In the genomic region with DNA sequence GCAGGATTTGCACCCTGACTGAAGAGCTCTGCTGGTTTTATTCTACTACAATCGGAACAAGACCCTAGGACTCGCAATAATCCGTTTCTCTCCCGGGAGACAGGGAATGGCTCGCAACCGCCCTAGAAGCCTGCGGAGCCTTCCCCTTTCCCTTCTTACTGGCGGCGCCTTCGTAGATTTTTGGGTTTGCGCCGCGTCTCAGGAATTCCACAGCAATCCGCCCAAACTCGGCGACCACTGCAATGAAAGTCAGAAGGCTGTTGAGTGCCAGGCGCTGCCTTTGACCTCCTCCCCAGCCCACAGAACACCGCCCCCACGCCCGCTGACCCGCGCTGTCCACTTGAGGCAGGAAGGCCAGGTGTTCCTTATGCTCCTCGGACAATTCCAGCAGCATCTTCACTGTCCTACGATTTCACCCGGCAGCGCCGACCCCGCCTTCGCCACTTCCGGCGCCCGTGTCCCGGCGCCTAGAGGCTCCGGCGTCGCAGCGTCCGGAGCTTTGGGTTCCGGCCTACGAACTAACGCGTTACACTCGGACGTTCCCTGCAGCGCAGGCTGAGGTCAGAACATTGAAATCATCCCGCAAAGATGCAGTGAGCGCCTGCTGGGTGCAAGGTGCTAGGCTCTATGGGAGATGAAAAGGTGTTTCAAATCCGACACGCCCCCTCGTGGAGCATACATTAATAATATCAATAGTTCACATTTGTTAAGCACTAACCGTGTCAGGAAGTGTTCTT, we compare ENCODE assay signal across 1 cellular context.
TF ChIP-seq lines count a peak whose summit lies in the region.

A gene (minus strand): TSS at position 439 of the 737 bp plus-strand sequence. CDS start 45 bp downstream, at position 394.

TF ChIP-seq in HepG2, 621 proteins besides CTCF, POLR2A, EP300 and RAD21 (continued from another document and continues in another):
- TF ChIP-seq, protein P1, sequence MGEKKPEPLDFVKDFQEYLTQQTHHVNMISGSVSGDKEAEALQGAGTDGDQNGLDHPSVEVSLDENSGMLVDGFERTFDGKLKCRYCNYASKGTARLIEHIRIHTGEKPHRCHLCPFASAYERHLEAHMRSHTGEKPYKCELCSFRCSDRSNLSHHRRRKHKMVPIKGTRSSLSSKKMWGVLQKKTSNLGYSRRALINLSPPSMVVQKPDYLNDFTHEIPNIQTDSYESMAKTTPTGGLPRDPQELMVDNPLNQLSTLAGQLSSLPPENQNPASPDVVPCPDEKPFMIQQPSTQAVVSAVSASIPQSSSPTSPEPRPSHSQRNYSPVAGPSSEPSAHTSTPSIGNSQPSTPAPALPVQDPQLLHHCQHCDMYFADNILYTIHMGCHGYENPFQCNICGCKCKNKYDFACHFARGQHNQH (CRISPR knock-in tag; IDR thresholded peaks at IDR 0.05): peak; percentile 96
- no peak for TF ChIP-seq SATB2 (CRISPR knock-in tag; IDR thresholded peaks at IDR 0.05)
- TF ChIP-seq ZNF230 (CRISPR knock-in tag; IDR thresholded peaks at IDR 0.05): peak; percentile 85; the same call in 1 of the 2 replicates
- peak; percentile 89; the same call in 1 of the 2 replicates for TF ChIP-seq ZNF839 (CRISPR knock-in tag; IDR thresholded peaks at IDR 0.05; ENCODE audit: borderline replicate concordance)
- TF ChIP-seq FOXK1 (CRISPR knock-in tag; IDR thresholded peaks at IDR 0.05; ENCODE audit: borderline replicate concordance, low read depth): peak; percentile 88
- peak; percentile 70; the same call in 1 of the 2 replicates for TF ChIP-seq ZNF598 (CRISPR knock-in tag; IDR thresholded peaks at IDR 0.05; ENCODE audit: borderline replicate concordance)
- TF ChIP-seq, protein P2, sequence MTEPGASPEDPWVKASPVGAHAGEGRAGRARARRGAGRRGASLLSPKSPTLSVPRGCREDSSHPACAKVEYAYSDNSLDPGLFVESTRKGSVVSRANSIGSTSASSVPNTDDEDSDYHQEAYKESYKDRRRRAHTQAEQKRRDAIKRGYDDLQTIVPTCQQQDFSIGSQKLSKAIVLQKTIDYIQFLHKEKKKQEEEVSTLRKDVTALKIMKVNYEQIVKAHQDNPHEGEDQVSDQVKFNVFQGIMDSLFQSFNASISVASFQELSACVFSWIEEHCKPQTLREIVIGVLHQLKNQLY (CRISPR knock-in tag; IDR thresholded peaks at IDR 0.05): peak; percentile 72
- TF ChIP-seq MYC (CRISPR knock-in tag; IDR thresholded peaks at IDR 0.05; ENCODE audit: borderline replicate concordance): peak; percentile 81; the same call in 1 of the 2 replicates
- peak; percentile 80 for TF ChIP-seq CREM (IDR thresholded peaks at IDR 0.05)
- TF ChIP-seq CREM (CRISPR knock-in tag; IDR thresholded peaks at IDR 0.05): 0 out of 2 replicates have a peak, but pooled peaks have one; percentile 29
- TF ChIP-seq ZFX (CRISPR knock-in tag; IDR thresholded peaks at IDR 0.05; ENCODE audit: low read depth): peak; percentile 61; the same call in 1 of the 2 replicates
- TF ChIP-seq CHD2 (IDR thresholded peaks at IDR 0.05; ENCODE audit: low read depth, low read length): peak; percentile 69
- peak; percentile 82; the same call in 1 of the 2 replicates for TF ChIP-seq ZNF136 (CRISPR knock-in tag; IDR thresholded peaks at IDR 0.05; ENCODE audit: low read depth)
- peak; percentile 96 for TF ChIP-seq HDAC1 (CRISPR knock-in tag; IDR thresholded peaks at IDR 0.05)
- TF ChIP-seq SNAI1 (CRISPR knock-in tag; IDR thresholded peaks at IDR 0.05; ENCODE audit: borderline replicate concordance): no peak
- peak; percentile 96 for TF ChIP-seq PHF21A (CRISPR knock-in tag; IDR thresholded peaks at IDR 0.05)
- TF ChIP-seq NFATC3 (CRISPR knock-in tag; IDR thresholded peaks at IDR 0.05): peak; percentile 39; the same call in 1 of the 2 replicates
- TF ChIP-seq, protein P3, sequence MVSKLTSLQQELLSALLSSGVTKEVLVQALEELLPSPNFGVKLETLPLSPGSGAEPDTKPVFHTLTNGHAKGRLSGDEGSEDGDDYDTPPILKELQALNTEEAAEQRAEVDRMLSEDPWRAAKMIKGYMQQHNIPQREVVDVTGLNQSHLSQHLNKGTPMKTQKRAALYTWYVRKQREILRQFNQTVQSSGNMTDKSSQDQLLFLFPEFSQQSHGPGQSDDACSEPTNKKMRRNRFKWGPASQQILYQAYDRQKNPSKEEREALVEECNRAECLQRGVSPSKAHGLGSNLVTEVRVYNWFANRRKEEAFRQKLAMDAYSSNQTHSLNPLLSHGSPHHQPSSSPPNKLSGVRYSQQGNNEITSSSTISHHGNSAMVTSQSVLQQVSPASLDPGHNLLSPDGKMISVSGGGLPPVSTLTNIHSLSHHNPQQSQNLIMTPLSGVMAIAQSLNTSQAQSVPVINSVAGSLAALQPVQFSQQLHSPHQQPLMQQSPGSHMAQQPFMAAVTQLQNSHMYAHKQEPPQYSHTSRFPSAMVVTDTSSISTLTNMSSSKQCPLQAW (CRISPR knock-in tag; IDR thresholded peaks at IDR 0.05): peak; percentile 87; the same call in 1 of the 2 replicates
- TF ChIP-seq, protein P4, sequence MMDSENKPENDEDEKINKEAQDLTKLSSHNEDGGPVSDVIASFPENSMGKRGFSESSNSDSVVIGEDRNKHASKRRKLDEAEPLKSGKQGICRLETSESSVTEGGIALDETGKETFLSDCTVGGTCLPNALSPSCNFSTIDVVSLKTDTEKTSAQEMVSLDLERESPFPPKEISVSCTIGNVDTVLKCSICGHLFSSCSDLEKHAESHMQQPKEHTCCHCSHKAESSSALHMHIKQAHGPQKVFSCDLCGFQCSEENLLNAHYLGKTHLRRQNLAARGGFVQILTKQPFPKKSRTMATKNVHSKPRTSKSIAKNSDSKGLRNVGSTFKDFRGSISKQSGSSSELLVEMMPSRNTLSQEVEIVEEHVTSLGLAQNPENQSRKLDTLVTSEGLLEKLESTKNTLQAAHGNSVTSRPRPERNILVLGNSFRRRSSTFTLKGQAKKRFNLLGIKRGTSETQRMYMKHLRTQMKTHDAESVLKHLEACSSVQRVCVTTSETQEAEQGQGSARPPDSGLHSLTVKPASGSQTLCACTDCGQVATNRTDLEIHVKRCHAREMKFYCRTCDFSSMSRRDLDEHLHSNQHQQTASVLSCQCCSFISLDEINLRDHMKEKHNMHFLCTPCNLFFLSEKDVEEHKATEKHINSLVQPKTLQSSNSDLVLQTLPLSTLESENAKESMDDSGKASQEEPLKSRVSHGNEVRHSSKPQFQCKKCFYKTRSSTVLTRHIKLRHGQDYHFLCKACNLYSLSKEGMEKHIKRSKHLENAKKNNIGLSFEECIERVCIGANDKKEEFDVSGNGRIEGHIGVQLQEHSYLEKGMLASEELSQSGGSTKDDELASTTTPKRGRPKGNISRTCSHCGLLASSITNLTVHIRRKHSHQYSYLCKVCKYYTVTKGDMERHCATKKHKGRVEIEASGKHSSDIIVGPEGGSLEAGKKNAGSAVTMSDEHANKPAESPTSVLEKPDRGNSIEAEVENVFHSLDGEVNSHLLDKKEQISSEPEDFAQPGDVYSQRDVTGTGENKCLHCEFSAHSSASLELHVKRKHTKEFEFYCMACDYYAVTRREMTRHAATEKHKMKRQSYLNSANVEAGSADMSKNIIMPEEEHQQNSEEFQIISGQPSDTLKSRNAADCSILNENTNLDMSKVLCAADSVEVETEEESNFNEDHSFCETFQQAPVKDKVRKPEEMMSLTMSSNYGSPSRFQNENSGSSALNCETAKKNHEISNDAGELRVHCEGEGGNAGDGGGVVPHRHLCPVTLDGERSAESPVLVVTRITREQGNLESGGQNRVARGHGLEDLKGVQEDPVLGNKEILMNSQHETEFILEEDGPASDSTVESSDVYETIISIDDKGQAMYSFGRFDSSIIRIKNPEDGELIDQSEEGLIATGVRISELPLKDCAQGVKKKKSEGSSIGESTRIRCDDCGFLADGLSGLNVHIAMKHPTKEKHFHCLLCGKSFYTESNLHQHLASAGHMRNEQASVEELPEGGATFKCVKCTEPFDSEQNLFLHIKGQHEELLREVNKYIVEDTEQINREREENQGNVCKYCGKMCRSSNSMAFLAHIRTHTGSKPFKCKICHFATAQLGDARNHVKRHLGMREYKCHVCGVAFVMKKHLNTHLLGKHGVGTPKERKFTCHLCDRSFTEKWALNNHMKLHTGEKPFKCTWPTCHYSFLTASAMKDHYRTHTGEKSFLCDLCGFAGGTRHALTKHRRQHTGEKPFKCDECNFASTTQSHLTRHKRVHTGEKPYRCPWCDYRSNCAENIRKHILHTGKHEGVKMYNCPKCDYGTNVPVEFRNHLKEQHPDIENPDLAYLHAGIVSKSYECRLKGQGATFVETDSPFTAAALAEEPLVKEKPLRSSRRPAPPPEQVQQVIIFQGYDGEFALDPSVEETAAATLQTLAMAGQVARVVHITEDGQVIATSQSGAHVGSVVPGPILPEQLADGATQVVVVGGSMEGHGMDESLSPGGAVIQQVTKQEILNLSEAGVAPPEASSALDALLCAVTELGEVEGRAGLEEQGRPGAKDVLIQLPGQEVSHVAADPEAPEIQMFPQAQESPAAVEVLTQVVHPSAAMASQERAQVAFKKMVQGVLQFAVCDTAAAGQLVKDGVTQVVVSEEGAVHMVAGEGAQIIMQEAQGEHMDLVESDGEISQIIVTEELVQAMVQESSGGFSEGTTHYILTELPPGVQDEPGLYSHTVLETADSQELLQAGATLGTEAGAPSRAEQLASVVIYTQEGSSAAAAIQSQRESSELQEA (CRISPR knock-in tag; IDR thresholded peaks at IDR 0.05; ENCODE audit: not compliant biosample characterization): peak; percentile 69
- no peak for TF ChIP-seq TEAD2 (CRISPR knock-in tag; IDR thresholded peaks at IDR 0.05)
- TF ChIP-seq ZFP37 (CRISPR knock-in tag; IDR thresholded peaks at IDR 0.05; ENCODE audit: borderline replicate concordance): peak; percentile 64; the same call in 1 of the 2 replicates
- TF ChIP-seq, protein P5, sequence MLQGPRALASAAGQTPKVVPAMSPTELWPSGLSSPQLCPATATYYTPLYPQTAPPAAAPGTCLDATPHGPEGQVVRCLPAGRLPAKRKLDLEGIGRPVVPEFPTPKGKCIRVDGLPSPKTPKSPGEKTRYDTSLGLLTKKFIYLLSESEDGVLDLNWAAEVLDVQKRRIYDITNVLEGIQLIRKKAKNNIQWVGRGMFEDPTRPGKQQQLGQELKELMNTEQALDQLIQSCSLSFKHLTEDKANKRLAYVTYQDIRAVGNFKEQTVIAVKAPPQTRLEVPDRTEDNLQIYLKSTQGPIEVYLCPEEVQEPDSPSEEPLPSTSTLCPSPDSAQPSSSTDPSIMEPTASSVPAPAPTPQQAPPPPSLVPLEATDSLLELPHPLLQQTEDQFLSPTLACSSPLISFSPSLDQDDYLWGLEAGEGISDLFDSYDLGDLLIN (CRISPR knock-in tag; IDR thresholded peaks at IDR 0.05; ENCODE audit: borderline replicate concordance): peak; percentile 82
- TF ChIP-seq XRCC5 (optimal IDR thresholded peaks at IDR 0.05; ENCODE audit: low read length): peak; percentile 99
- TF ChIP-seq, protein P6, sequence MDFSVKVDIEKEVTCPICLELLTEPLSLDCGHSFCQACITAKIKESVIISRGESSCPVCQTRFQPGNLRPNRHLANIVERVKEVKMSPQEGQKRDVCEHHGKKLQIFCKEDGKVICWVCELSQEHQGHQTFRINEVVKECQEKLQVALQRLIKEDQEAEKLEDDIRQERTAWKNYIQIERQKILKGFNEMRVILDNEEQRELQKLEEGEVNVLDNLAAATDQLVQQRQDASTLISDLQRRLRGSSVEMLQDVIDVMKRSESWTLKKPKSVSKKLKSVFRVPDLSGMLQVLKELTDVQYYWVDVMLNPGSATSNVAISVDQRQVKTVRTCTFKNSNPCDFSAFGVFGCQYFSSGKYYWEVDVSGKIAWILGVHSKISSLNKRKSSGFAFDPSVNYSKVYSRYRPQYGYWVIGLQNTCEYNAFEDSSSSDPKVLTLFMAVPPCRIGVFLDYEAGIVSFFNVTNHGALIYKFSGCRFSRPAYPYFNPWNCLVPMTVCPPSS (IDR thresholded peaks at IDR 0.05): no peak
- TF ChIP-seq SOX13 (IDR thresholded peaks at IDR 0.05): no peak
- TF ChIP-seq SOX13 (CRISPR knock-in tag; conservative IDR thresholded peaks at IDR 0.05 in 1 of 2, IDR thresholded peaks at IDR 0.05 in 1 of 2): peak in 1 of 2 experiments; percentile 74; a peak in 2 of 4 replicates
- TF ChIP-seq REPIN1 (CRISPR knock-in tag; IDR thresholded peaks at IDR 0.05; ENCODE audit: borderline replicate concordance, low read depth): peak; percentile 94
- no peak for TF ChIP-seq NPAS2 (CRISPR knock-in tag; IDR thresholded peaks at IDR 0.05; ENCODE audit: borderline replicate concordance)
- no peak for TF ChIP-seq ZNF44 (CRISPR knock-in tag; IDR thresholded peaks at IDR 0.05)
- TF ChIP-seq SOX6 (IDR thresholded peaks at IDR 0.05): no peak
- peak; percentile 81 for TF ChIP-seq SOX6 (CRISPR knock-in tag; IDR thresholded peaks at IDR 0.05)
- peak; percentile 71 for TF ChIP-seq ZNF883 (CRISPR knock-in tag; IDR thresholded peaks at IDR 0.05; ENCODE audit: not compliant biosample characterization)
- no peak for TF ChIP-seq EED (CRISPR knock-in tag; IDR thresholded peaks at IDR 0.05)
- peak; percentile 99 for TF ChIP-seq YEATS4 (CRISPR knock-in tag; IDR thresholded peaks at IDR 0.05; ENCODE audit: borderline replicate concordance)
- TF ChIP-seq SAP130 (CRISPR knock-in tag; IDR thresholded peaks at IDR 0.05; ENCODE audit: low read depth): peak; percentile 96
- no peak; the same call in 1 of the 2 replicates for TF ChIP-seq ZFP82 (CRISPR knock-in tag; IDR thresholded peaks at IDR 0.05; ENCODE audit: borderline replicate concordance)
- TF ChIP-seq, protein P7, sequence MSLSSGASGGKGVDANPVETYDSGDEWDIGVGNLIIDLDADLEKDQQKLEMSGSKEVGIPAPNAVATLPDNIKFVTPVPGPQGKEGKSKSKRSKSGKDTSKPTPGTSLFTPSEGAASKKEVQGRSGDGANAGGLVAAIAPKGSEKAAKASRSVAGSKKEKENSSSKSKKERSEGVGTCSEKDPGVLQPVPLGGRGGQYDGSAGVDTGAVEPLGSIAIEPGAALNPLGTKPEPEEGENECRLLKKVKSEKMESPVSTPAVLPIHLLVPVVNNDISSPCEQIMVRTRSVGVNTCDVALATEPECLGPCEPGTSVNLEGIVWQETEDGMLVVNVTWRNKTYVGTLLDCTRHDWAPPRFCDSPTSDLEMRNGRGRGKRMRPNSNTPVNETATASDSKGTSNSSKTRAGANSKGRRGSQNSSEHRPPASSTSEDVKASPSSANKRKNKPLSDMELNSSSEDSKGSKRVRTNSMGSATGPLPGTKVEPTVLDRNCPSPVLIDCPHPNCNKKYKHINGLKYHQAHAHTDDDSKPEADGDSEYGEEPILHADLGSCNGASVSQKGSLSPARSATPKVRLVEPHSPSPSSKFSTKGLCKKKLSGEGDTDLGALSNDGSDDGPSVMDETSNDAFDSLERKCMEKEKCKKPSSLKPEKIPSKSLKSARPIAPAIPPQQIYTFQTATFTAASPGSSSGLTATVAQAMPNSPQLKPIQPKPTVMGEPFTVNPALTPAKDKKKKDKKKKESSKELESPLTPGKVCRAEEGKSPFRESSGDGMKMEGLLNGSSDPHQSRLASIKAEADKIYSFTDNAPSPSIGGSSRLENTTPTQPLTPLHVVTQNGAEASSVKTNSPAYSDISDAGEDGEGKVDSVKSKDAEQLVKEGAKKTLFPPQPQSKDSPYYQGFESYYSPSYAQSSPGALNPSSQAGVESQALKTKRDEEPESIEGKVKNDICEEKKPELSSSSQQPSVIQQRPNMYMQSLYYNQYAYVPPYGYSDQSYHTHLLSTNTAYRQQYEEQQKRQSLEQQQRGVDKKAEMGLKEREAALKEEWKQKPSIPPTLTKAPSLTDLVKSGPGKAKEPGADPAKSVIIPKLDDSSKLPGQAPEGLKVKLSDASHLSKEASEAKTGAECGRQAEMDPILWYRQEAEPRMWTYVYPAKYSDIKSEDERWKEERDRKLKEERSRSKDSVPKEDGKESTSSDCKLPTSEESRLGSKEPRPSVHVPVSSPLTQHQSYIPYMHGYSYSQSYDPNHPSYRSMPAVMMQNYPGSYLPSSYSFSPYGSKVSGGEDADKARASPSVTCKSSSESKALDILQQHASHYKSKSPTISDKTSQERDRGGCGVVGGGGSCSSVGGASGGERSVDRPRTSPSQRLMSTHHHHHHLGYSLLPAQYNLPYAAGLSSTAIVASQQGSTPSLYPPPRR (CRISPR knock-in tag; IDR thresholded peaks at IDR 0.05; ENCODE audit: borderline replicate concordance): no peak
- no peak for TF ChIP-seq ZNF101 (CRISPR knock-in tag; IDR thresholded peaks at IDR 0.05; ENCODE audit: borderline replicate concordance, low read depth)
